ENCODE assay signal across 9 cellular contexts in the genomic region with DNA sequence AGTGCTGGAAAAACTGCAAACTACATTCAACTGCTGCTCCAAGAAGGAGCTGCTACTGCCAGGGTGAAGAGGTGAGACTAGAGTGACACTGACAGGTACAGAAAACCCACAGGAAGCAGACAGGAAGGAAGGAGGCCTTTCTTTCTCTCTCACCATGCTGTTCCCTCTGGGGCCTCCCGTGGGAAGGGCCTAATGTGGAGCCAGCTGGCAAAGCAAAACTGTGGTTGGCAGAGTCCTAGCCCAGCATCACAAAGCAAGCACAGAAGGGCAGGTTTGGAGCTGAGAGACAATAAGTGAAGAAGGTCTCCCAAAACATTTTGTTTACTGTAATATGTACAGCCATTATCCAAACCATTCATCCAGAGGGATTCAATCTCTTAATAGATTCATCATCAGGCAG.
DNase-seq lines count a peak whose midpoint lies in the region; ATAC-seq and TF ChIP-seq lines count a peak whose summit lies in the region.
"Had no signal": no experiment of that assay in that cellular context is flagged by ENCODE, and none has a peak within 500 bp of the region (broad histone marks: within the 10 kb centered on the region; RNA-seq: fewer than 3 reads in every experiment).

No MANE protein-coding gene starts in this region.

- no peak overlapping the region for H3K4me3 Mint-ChIP-seq in activated T-cell treated with anti-CD3 and anti-CD28 coated beads, Interleukin-2, amount 50 U/mL, for 24 hours
- H3K4me3 Mint-ChIP-seq in effector memory CD8-positive, alpha-beta T cell = no peak overlapping the region

- peaks cover 21% of the 10 kb centered on the region for H3K4me1 ChIP-seq in suprapubic skin

- no peaks in the 10 kb centered on the region for H3K27me3 Mint-ChIP-seq in activated T-cell treated with anti-CD3 and anti-CD28 coated beads, Interleukin-2, amount 50 U/mL, for 24 hours
- H3K27me3 Mint-ChIP-seq in effector memory CD8-positive, alpha-beta T cell = no peaks in the 10 kb centered on the region
- H3K27me3 Mint-ChIP-seq: CD4-positive, CD25-positive, alpha-beta regulatory T cell had no signal

- no peak overlapping the region for H3K4me3 ChIP-seq in suprapubic skin

- H3K36me3 Mint-ChIP-seq in activated T-cell treated with anti-CD3 and anti-CD28 coated beads, Interleukin-2, amount 50 U/mL, for 24 hours (ENCODE audit: low read depth) = no peaks in the 10 kb centered on the region
- peaks cover 3% of the 10 kb centered on the region for H3K36me3 Mint-ChIP-seq in effector memory CD8-positive, alpha-beta T cell (ENCODE audit: insufficient read depth)
- H3K36me3 Mint-ChIP-seq: CD4-positive, CD25-positive, alpha-beta regulatory T cell had no signal

- H3K36me3 ChIP-seq in suprapubic skin = no peaks in the 10 kb centered on the region

- H3K9me3 ChIP-seq in suprapubic skin = no peaks in the 10 kb centered on the region

- H3K27ac ChIP-seq in suprapubic skin = no peak overlapping the region

- no peak for TF ChIP-seq CTCF in suprapubic skin (IDR thresholded peaks at IDR 0.05)

- no peak for TF ChIP-seq EP300 in suprapubic skin (IDR thresholded peaks at IDR 0.05)

- no peaks in the 10 kb centered on the region for H3K9me3 Mint-ChIP-seq in activated T-cell treated with anti-CD3 and anti-CD28 coated beads, Interleukin-2, amount 50 U/mL, for 24 hours
- no peaks in the 10 kb centered on the region for H3K9me3 Mint-ChIP-seq in effector memory CD8-positive, alpha-beta T cell
- H3K9me3 Mint-ChIP-seq: CD4-positive, CD25-positive, alpha-beta regulatory T cell had no signal

- 45% methylated on average over 1 of the region's 1 CpG for whole genome bisulfite sequencing in suprapubic skin

- peaks cover 45% of the 10 kb centered on the region for H3K4me1 Mint-ChIP-seq in activated T-cell treated with anti-CD3 and anti-CD28 coated beads, Interleukin-2, amount 50 U/mL, for 24 hours (ENCODE audit: low read depth)
- H3K4me1 Mint-ChIP-seq in effector memory CD8-positive, alpha-beta T cell (ENCODE audit: low read depth in 2 of 2) = peaks cover 13 to 17% of the 10 kb centered on the region in 2 donors

- H3K27me3 ChIP-seq in suprapubic skin = no peaks in the 10 kb centered on the region

- TF ChIP-seq POLR2A in suprapubic skin (IDR thresholded peaks at IDR 0.05) = no peak

- ATAC-seq in effector memory CD8-positive, alpha-beta T cell (replicated peaks) = no peak

- no peak for DNase-seq in activated T-cell treated with anti-CD3 and anti-CD28 coated beads, Interleukin-2, amount 50 U/mL, for 24 hours
- no peak for DNase-seq in activated T-cell treated with anti-CD3 and anti-CD28 coated beads for 4 hours
- peak; percentile 64 to 71 for DNase-seq in NCI-H446 (lab: John Stamatoyannopoulos, UW)
- DNase-seq in effector memory CD8-positive, alpha-beta T cell = no peak
- peak; percentile 82 for DNase-seq in putamen (ENCODE audit: low spot score)
- no peak for DNase-seq in suprapubic skin (ENCODE audit: low spot score in 2 of 2)
- no peak for DNase-seq in RKO (ENCODE audit: low spot score)
- DNase-seq in GM19240 (ENCODE audit: insufficient read length, low spot score) = no peak

- peak overlapping the region; percentile 56 for H3K27ac Mint-ChIP-seq in activated T-cell treated with anti-CD3 and anti-CD28 coated beads, Interleukin-2, amount 50 U/mL, for 24 hours
- H3K27ac Mint-ChIP-seq in effector memory CD8-positive, alpha-beta T cell = peak overlapping the region; percentile 22 to 62

Comparison
In these comparisons a context has a peak if more than half of its experiments do, and no peak if none do; other contexts are left out.
1. DNase-seq: peak in NCI-H446 (2 of 2) and putamen (single experiment); none in activated T-cell treated with anti-CD3 and anti-CD28 coated beads, Interleukin-2, amount 50 U/mL, for 24 hours (single experiment), activated T-cell treated with anti-CD3 and anti-CD28 coated beads for 4 hours (single experiment), effector memory CD8-positive, alpha-beta T cell (0 of 3), suprapubic skin (0 of 2), RKO (single experiment) and GM19240 (single experiment).